Comparison of ENCODE assay signal across 12 cellular contexts in genomic region chr5:86175224-86175623, GRCh38.
DNase-seq lines count a peak whose midpoint lies in the region; ATAC-seq and TF ChIP-seq lines count a peak whose summit lies in the region.
"Had no signal": no experiment of that assay in that cellular context is flagged by ENCODE, and none has a peak within 500 bp of the region (broad histone marks: within the 10 kb centered on the region; RNA-seq: fewer than 3 reads in every experiment).

No MANE protein-coding gene starts in this region.

- no peaks in the 10 kb centered on the region for H3K4me1 ChIP-seq in left lung

- no peak for DNase-seq in left lung
- no peak for DNase-seq in HuH-7.5 (ENCODE audit: low spot score)
- no peak for DNase-seq in NCI-H446 treated with DMSO at 0.1 percent for 48 hours (lab: John Stamatoyannopoulos, UW)
- no peak for DNase-seq in WERI-Rb-1
- DNase-seq: activated CD4-positive, alpha-beta T cell treated with anti-CD3 and anti-CD28 coated beads, Interleukin-2, amount 50 U/mL, for 48 hours; NCI-H1694 treated with DMSO at 0.1 percent for 48 hours; SHP77; stimulated activated CD8-positive, alpha-beta memory T cell treated with anti-CD3 and anti-CD28 coated beads, Interleukin-4, amount 100 ng/mL, for 48 hours had no signal

- H3K9me3 ChIP-seq in left lung (no peaks in the 10 kb centered on the region), WERI-Rb-1 (ENCODE audit: severe bottlenecking) (no peaks in the 10 kb centered on the region)

- no peaks in the 10 kb centered on the region for H3K27me3 ChIP-seq in left lung
- no peaks in the 10 kb centered on the region for H3K27me3 ChIP-seq in WERI-Rb-1 (ENCODE audit: insufficient read depth, low read depth, severe bottlenecking)

- H3K4me3 ChIP-seq in left lung (no peak overlapping the region), WERI-Rb-1 (ENCODE audit: low read depth, low read length) (no peak overlapping the region)

- peak; percentile 93 for ATAC-seq in GM19035 (IDR thresholded peaks at IDR 0.05; ENCODE audit: unreplicated experiment)
- peak; percentile 72 for ATAC-seq in GM21825 (IDR thresholded peaks at IDR 0.05; ENCODE audit: unreplicated experiment)
- ATAC-seq in HG03378 (IDR thresholded peaks at IDR 0.05; ENCODE audit: unreplicated experiment): peak; percentile 94
- peak; percentile 65 for ATAC-seq in left lung
- ATAC-seq: left lobe of liver had no signal

- H3K27ac ChIP-seq in left lung: no peak overlapping the region
- no peak overlapping the region for H3K27ac ChIP-seq in WERI-Rb-1

- intact Hi-C loops in left lung (cut with DNase I): no loop called here

- H3K36me3 ChIP-seq in left lung (no peaks in the 10 kb centered on the region), WERI-Rb-1 (no peaks in the 10 kb centered on the region)

- TF ChIP-seq CTCF in left lung (IDR thresholded peaks at IDR 0.05): no peak
- TF ChIP-seq CTCF in WERI-Rb-1 (IDR thresholded peaks at IDR 0.05; ENCODE audit: low read depth, low read length): no peak
